8 cellular contexts compared by ENCODE assay signal in genomic region chr2:9178905-9179571, GRCh38. TPM values are rescaled to one million over a fixed set of nuclear protein-coding genes. Genes with fewer than 3 reads are reported as not detected.
DNase-seq lines count a peak whose midpoint lies in the region; ATAC-seq and TF ChIP-seq lines count a peak whose summit lies in the region.

No MANE protein-coding gene starts in this region.

- peaks cover 51 to 64% (median 59%) of the 10 kb centered on the region in 10 experiments for H3K4me1 ChIP-seq in BLaER1 treated with 17β-estradiol and CSF1 and Interleukin-3, amounts not matched to agents 10 nM and 100 nM
- peaks cover 39% of the 10 kb centered on the region for H3K4me1 ChIP-seq in SJCRH30
- no peaks in the 10 kb centered on the region for H3K4me1 ChIP-seq in psoas muscle

- ATAC-seq in HG03565 (IDR thresholded peaks at IDR 0.05; ENCODE audit: unreplicated experiment) (peak; percentile 51), psoas muscle (peak; percentile 27 to 62 (median 54))
- no peak for ATAC-seq in activated T-cell treated with anti-CD3 and anti-CD28 coated beads, Interleukin-2, amount 50 U/mL, for 4 hours

- no peaks in the 10 kb centered on the region for H3K36me3 ChIP-seq in BLaER1 treated with 17β-estradiol and CSF1 and Interleukin-3, amounts not matched to agents 10 nM and 100 nM
- H3K36me3 ChIP-seq in SJCRH30 (no peaks in the 10 kb centered on the region), psoas muscle (ENCODE audit: insufficient read depth in 1 of 2, low read depth in 1 of 2) (no peaks in the 10 kb centered on the region), WERI-Rb-1 (no peaks in the 10 kb centered on the region)

- DNase-seq in SJCRH30: peak; percentile 78 to 83
- peak; percentile 37 for DNase-seq in globus pallidus (ENCODE audit: low spot score)
- DNase-seq in psoas muscle: peak; percentile 55 to 58
- no peak for DNase-seq in activated T-cell treated with anti-CD3 and anti-CD28 coated beads, Interleukin-2, amount 50 U/mL, for 4 hours
- no peak for DNase-seq in WERI-Rb-1
- DNase-seq in stimulated activated CD4-positive, alpha-beta T cell treated with anti-CD3 and anti-CD28 coated beads, Interleukin-2, amount 100 ng/mL, for 24 hours: no peak

- H3K4me2 ChIP-seq in BLaER1 treated with 17β-estradiol and CSF1 and Interleukin-3, amounts not matched to agents 10 nM and 100 nM: peak overlapping the region; percentile 74 to 91 (median 84)

- H3K36me3 Mint-ChIP-seq in activated T-cell treated with anti-CD3 and anti-CD28 coated beads, Interleukin-2, amount 50 U/mL, for 4 hours (ENCODE audit: insufficient read depth): no peaks in the 10 kb centered on the region

- H3K4me3 Mint-ChIP-seq in activated T-cell treated with anti-CD3 and anti-CD28 coated beads, Interleukin-2, amount 50 U/mL, for 4 hours: no peak overlapping the region

- intact Hi-C loops in psoas muscle (cut with DNase I): no loop called here

- 48 to 63% (median 50%) methylated on average over 13 of the region's 13 CpGs for WGBS in psoas muscle, 3 donors

- H3K27me3 ChIP-seq in BLaER1 treated with 17β-estradiol and CSF1 and Interleukin-3, amounts not matched to agents 10 nM and 100 nM: no peaks in the 10 kb centered on the region
- H3K27me3 ChIP-seq in SJCRH30 (no peaks in the 10 kb centered on the region), psoas muscle (ENCODE audit: insufficient read depth in 3 of 3, low read length in 2 of 3) (no peaks in the 10 kb centered on the region), WERI-Rb-1 (ENCODE audit: insufficient read depth, low read depth, severe bottlenecking) (no peaks in the 10 kb centered on the region)

- H3K9me3 Mint-ChIP-seq in activated T-cell treated with anti-CD3 and anti-CD28 coated beads, Interleukin-2, amount 50 U/mL, for 4 hours: no peaks in the 10 kb centered on the region

- H3K9me3 ChIP-seq in BLaER1 treated with 17β-estradiol and CSF1 and Interleukin-3, amounts not matched to agents 10 nM and 100 nM (replicated peaks in 1 of 11): peaks cover 0 to 36% (median 25%) of the 10 kb centered on the region in 11 experiments; a peak in 16 of 22 replicates
- no peaks in the 10 kb centered on the region for H3K9me3 ChIP-seq in SJCRH30 (replicated peaks)
- no peaks in the 10 kb centered on the region for H3K9me3 ChIP-seq in psoas muscle
- H3K9me3 ChIP-seq in WERI-Rb-1 (ENCODE audit: severe bottlenecking): no peaks in the 10 kb centered on the region

- peak overlapping the region in 10 of 11 experiments; percentile 33 to 88 (median 81); a peak in 21 of 22 replicates for H3K27ac ChIP-seq in BLaER1 treated with 17β-estradiol and CSF1 and Interleukin-3, amounts not matched to agents 10 nM and 100 nM
- H3K27ac ChIP-seq in SJCRH30 (peak overlapping the region; percentile 60), psoas muscle (peak overlapping the region; percentile 32), WERI-Rb-1 (no peak overlapping the region)

- TF ChIP-seq CTCF in psoas muscle (IDR thresholded peaks at IDR 0.05) (no peak), WERI-Rb-1 (IDR thresholded peaks at IDR 0.05; ENCODE audit: low read depth, low read length) (no peak)

- H3K9ac ChIP-seq in BLaER1 treated with 17β-estradiol and CSF1 and Interleukin-3, amounts not matched to agents 10 nM and 100 nM: peak overlapping the region in 9 of 11 experiments; percentile 53 to 73 (median 69); a peak in 18 of 22 replicates

- H3K4me1 Mint-ChIP-seq in activated T-cell treated with anti-CD3 and anti-CD28 coated beads, Interleukin-2, amount 50 U/mL, for 4 hours (ENCODE audit: low read depth): no peaks in the 10 kb centered on the region

- H3K4me3 ChIP-seq in BLaER1 treated with 17β-estradiol and CSF1 and Interleukin-3, amounts not matched to agents 10 nM and 100 nM: peak overlapping the region in 7 of 10 experiments; percentile 12 to 48 (median 37); a peak in 11 of 20 replicates
- H3K4me3 ChIP-seq in SJCRH30 (peak overlapping the region; percentile 32), psoas muscle (no peak overlapping the region), WERI-Rb-1 (ENCODE audit: low read depth, low read length) (no peak overlapping the region)

- no peaks in the 10 kb centered on the region for H4K20me1 ChIP-seq in BLaER1 treated with 17β-estradiol and CSF1 and Interleukin-3, amounts not matched to agents 10 nM and 100 nM

- H3K27me3 Mint-ChIP-seq in activated T-cell treated with anti-CD3 and anti-CD28 coated beads, Interleukin-2, amount 50 U/mL, for 4 hours (ENCODE audit: low read depth): peaks cover 26% of the 10 kb centered on the region

RNA-seq across cellular contexts. Expression of gene ASAP2, which starts 27.6 kb away (rescaled TPM):
- total RNA-seq in SJCRH30 (2014; rRNA removed; shearing (Covaris generic)): 27.8 and 32.6 TPM in 2 replicates
- total RNA-seq in psoas muscle: 1 to 10 TPM; 2.5 to 9.0 (median 4.1) TPM
- polyA plus RNA-seq in psoas muscle: 1 to 10 TPM; 1.6 to 3.3 (median 2.0) TPM
- under 1 TPM; 0.13 to 0.22 (median 0.20) TPM for total RNA-seq in activated T-cell treated with anti-CD3 and anti-CD28 coated beads, Interleukin-2, amount 50 U/mL, for 4 hours

Comparison
In these comparisons a context has a peak if more than half of its experiments do, and no peak if none do; other contexts are left out.
1. H3K4me3 ChIP-seq: peak in BLaER1 treated with 17β-estradiol and CSF1 and Interleukin-3, amounts not matched to agents 10 nM and 100 nM (7 of 10) and SJCRH30 (single experiment); none in psoas muscle (single experiment) and WERI-Rb-1 (single experiment).
2. ATAC-seq: peak in HG03565 (single experiment) and psoas muscle (4 of 4); none in activated T-cell treated with anti-CD3 and anti-CD28 coated beads, Interleukin-2, amount 50 U/mL, for 4 hours (0 of 2).
3. DNase-seq: peak in SJCRH30 (2 of 2), globus pallidus (single experiment) and psoas muscle (2 of 2); none in activated T-cell treated with anti-CD3 and anti-CD28 coated beads, Interleukin-2, amount 50 U/mL, for 4 hours (single experiment), WERI-Rb-1 (single experiment) and stimulated activated CD4-positive, alpha-beta T cell treated with anti-CD3 and anti-CD28 coated beads, Interleukin-2, amount 100 ng/mL, for 24 hours (0 of 2).